23 cellular contexts compared by ENCODE assay signal in the genomic region with DNA sequence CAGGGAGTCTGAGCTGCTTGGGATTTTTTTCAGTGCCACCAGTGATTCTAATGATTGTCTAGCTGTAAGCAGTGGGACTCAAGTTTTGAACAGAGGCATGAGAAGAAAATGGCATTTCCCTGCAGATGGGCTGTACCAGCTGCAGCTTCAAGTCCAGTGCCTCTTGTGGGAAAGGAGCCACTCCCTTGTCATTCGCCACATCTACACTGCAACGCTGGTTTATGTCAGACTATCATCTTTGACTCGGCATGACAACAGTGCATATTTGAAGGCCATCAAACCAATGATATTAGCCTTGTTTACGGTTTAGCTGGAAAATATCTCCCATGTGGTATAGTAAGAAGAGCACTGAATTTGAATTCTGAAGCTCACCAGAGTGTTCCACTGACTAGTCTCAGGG. TPM values are rescaled to one million over a fixed set of nuclear protein-coding genes. Genes with fewer than 3 reads are reported as not detected.
"Had no signal": no experiment of that assay in that cellular context is flagged by ENCODE, and none has a peak within 500 bp of the region (broad histone marks: within the 10 kb centered on the region; RNA-seq: fewer than 3 reads in every experiment).

No MANE protein-coding gene starts in this region.

- H3K27me3 ChIP-seq: esophagus squamous epithelium, foreskin keratinocyte, hepatocyte, right lobe of liver, transverse colon had no signal

- H3K27ac Mint-ChIP-seq: memory B cell; nephron; stimulated activated naive B cell treated with anti-CD40 and anti-IgM and Interleukin-4, amounts not matched to agents 10 μg/mL and 1 μg/mL and 100 μg/mL, for 72 hours; stimulated activated naive CD8-positive, alpha-beta T cell treated with anti-CD3 and anti-CD28 coated beads, Interleukin-15, amount 100 ng/mL, for 72 hours had no signal

- H3K36me3 ChIP-seq: esophagus squamous epithelium, left ventricle myocardium inferior, lower lobe of right lung, right lobe of liver, thoracic aorta, transverse colon had no signal

- H3K4me3 Mint-ChIP-seq: memory B cell; naive B cell; nephron; stimulated activated naive B cell treated with anti-CD40 and anti-IgM and Interleukin-4, amounts not matched to agents 10 μg/mL and 1 μg/mL and 100 μg/mL, for 72 hours; stimulated activated naive CD8-positive, alpha-beta T cell treated with anti-CD3 and anti-CD28 coated beads, Interleukin-15, amount 100 ng/mL, for 72 hours had no signal

- H3K27me3 Mint-ChIP-seq: memory B cell; naive B cell; stimulated activated naive B cell treated with anti-CD40 and anti-IgM and Interleukin-4, amounts not matched to agents 10 μg/mL and 1 μg/mL and 100 μg/mL, for 72 hours; stimulated activated naive CD8-positive, alpha-beta T cell treated with anti-CD3 and anti-CD28 coated beads, Interleukin-15, amount 100 ng/mL, for 72 hours had no signal

- H2AFZ ChIP-seq: hepatocyte had no signal

- DNase-seq: effector memory CD4-positive, alpha-beta T cell; esophagus squamous epithelium; foreskin keratinocyte; head of caudate nucleus; kidney; left cardiac atrium; left ventricle myocardium inferior; lower lobe of right lung; midbrain; naive B cell; psoas muscle; retina; right lobe of liver; stimulated activated CD4-positive, alpha-beta T cell treated with anti-CD3 and anti-CD28 coated beads, Interleukin-2, amount 100 ng/mL, for 24 hours; stimulated activated CD4-positive, alpha-beta T cell treated with anti-CD3 and anti-CD28 coated beads, Interleukin-4, amount 100 ng/mL, for 4 hours; stimulated activated naive B cell treated with anti-CD40 and anti-IgM and Interleukin-4, amounts not matched to agents 10 μg/mL and 1 μg/mL and 100 μg/mL, for 72 hours; stimulated activated naive CD8-positive, alpha-beta T cell treated with anti-CD3 and anti-CD28 coated beads, Interleukin-15, amount 100 ng/mL, for 72 hours; transverse colon had no signal

- H3K36me3 Mint-ChIP-seq: memory B cell; naive B cell; stimulated activated naive B cell treated with anti-CD40 and anti-IgM and Interleukin-4, amounts not matched to agents 10 μg/mL and 1 μg/mL and 100 μg/mL, for 72 hours had no signal

- H3K4me2 ChIP-seq: hepatocyte had no signal

- H3K9me3 Mint-ChIP-seq: memory B cell; naive B cell; nephron; stimulated activated naive B cell treated with anti-CD40 and anti-IgM and Interleukin-4, amounts not matched to agents 10 μg/mL and 1 μg/mL and 100 μg/mL, for 72 hours; stimulated activated naive CD8-positive, alpha-beta T cell treated with anti-CD3 and anti-CD28 coated beads, Interleukin-15, amount 100 ng/mL, for 72 hours had no signal

- H3K4me1 ChIP-seq: lower lobe of right lung, right lobe of liver, transverse colon had no signal

- ATAC-seq: foreskin keratinocyte; left cardiac atrium; lower lobe of right lung; psoas muscle; right lobe of liver; stimulated activated naive B cell treated with anti-CD40 and anti-IgM and Interleukin-4, amounts not matched to agents 10 μg/mL and 1 μg/mL and 100 μg/mL, for 72 hours; stimulated activated naive CD8-positive, alpha-beta T cell treated with anti-CD3 and anti-CD28 coated beads, Interleukin-15, amount 100 ng/mL, for 72 hours had no signal

- H3K4me3 ChIP-seq: esophagus squamous epithelium, hepatocyte, left ventricle myocardium inferior, lower lobe of right lung, psoas muscle, right lobe of liver, thoracic aorta, transverse colon had no signal

- H3K27ac ChIP-seq: epithelial cell of prostate, esophagus squamous epithelium, foreskin keratinocyte, hepatocyte, left ventricle myocardium inferior, lower lobe of right lung, psoas muscle, right lobe of liver, thoracic aorta, transverse colon had no signal

- H3K9me3 ChIP-seq: esophagus squamous epithelium, left ventricle myocardium inferior, lower lobe of right lung, psoas muscle, right lobe of liver, thoracic aorta, transverse colon had no signal

RNA-seq across cellular contexts. Expression of a gene that starts 22.2 kb away (rescaled TPM):
- total RNA-seq: left ventricle myocardium inferior had no signal
